Comparison of ENCODE assay signal across 30 cellular contexts in genomic region chr4:177266492-177266891, GRCh38. TPM values are rescaled to one million over a fixed set of nuclear protein-coding genes. Genes with fewer than 3 reads are reported as not detected.
A peak's percentile ranks its signal among the peaks of the same experiment; 100 is the strongest.
DNase-seq lines count a peak whose midpoint lies in the region; ATAC-seq, FAIRE-seq and TF ChIP-seq lines count a peak whose summit lies in the region.
"Had no signal": no experiment of that assay in that cellular context is flagged by ENCODE, and none has a peak within 500 bp of the region (broad histone marks: within the 10 kb centered on the region; RNA-seq: fewer than 3 reads in every experiment).

No MANE protein-coding gene starts in this region.

- no peaks in the 10 kb centered on the region for H4K20me1 ChIP-seq in smooth muscle cell (ENCODE audit: low read depth)
- H4K20me1 ChIP-seq: BLaER1 treated with 17β-estradiol and CSF1 and Interleukin-3, amounts not matched to agents 10 nM and 100 nM had no signal

- no peaks in the 10 kb centered on the region for H3K79me2 ChIP-seq in smooth muscle cell (ENCODE audit: low read depth)

- intact Hi-C loops in breast epithelium (cut with DNase I; ENCODE audit: low total_unique reads) = no loop called here

- WGBS in smooth muscle cell (ENCODE audit: low lambda C conversion rate) = 88% methylated on average over 1 of the region's 1 CpG

- H3K4me1 ChIP-seq in smooth muscle cell (ENCODE audit: low read depth) (no peaks in the 10 kb centered on the region), breast epithelium (no peaks in the 10 kb centered on the region)
- H3K4me1 ChIP-seq: BLaER1 treated with 17β-estradiol and CSF1 and Interleukin-3, amounts not matched to agents 10 nM and 100 nM; left lung; right atrium auricular region; upper lobe of right lung had no signal

- ATAC-seq in GM21390 (IDR thresholded peaks at IDR 0.05; ENCODE audit: unreplicated experiment) (peak; percentile 96), HG03342 (IDR thresholded peaks at IDR 0.05; ENCODE audit: unreplicated experiment) (peak; percentile 98)
- ATAC-seq: GM12878, left lung, upper lobe of right lung had no signal

- H3K9ac ChIP-seq in smooth muscle cell (ENCODE audit: low read depth) = no peak overlapping the region
- H3K9ac ChIP-seq: BLaER1 treated with 17β-estradiol and CSF1 and Interleukin-3, amounts not matched to agents 10 nM and 100 nM; SK-N-SH had no signal

- no peak overlapping the region for H3K27ac ChIP-seq in smooth muscle cell (ENCODE audit: low read depth)
- H3K27ac ChIP-seq in breast epithelium = no peak overlapping the region
- H3K27ac ChIP-seq: BLaER1 treated with 17β-estradiol and CSF1 and Interleukin-3, amounts not matched to agents 10 nM and 100 nM; left lung; ovary; right atrium auricular region; upper lobe of right lung had no signal

- TF ChIP-seq POLR2A in breast epithelium (IDR thresholded peaks at IDR 0.05) (no peak), GM12891 (IDR thresholded peaks at IDR 0.05; ENCODE audit: low read depth, low read length) (no peak)

- FAIRE-seq in GM12891 (lab: Jason Lieb, UNC) = no peak
- FAIRE-seq: GM12878 had no signal

- H3K4me2 ChIP-seq in smooth muscle cell = no peak overlapping the region
- H3K4me2 ChIP-seq: BLaER1 treated with 17β-estradiol and CSF1 and Interleukin-3, amounts not matched to agents 10 nM and 100 nM; SK-N-SH had no signal

- H2AFZ ChIP-seq in smooth muscle cell (ENCODE audit: low read depth) = peak overlapping the region; percentile 21

- no peaks in the 10 kb centered on the region for H3F3A ChIP-seq in smooth muscle cell (ENCODE audit: low read depth)

- H3K36me3 ChIP-seq in smooth muscle cell (ENCODE audit: low read depth) (no peaks in the 10 kb centered on the region), breast epithelium (no peaks in the 10 kb centered on the region)
- H3K36me3 ChIP-seq: BLaER1 treated with 17β-estradiol and CSF1 and Interleukin-3, amounts not matched to agents 10 nM and 100 nM; left lung; ovary; right atrium auricular region; upper lobe of right lung had no signal

- H3K27me3 ChIP-seq in smooth muscle cell (ENCODE audit: low read depth) (no peaks in the 10 kb centered on the region), breast epithelium (no peaks in the 10 kb centered on the region)
- H3K27me3 ChIP-seq: BLaER1 treated with 17β-estradiol and CSF1 and Interleukin-3, amounts not matched to agents 10 nM and 100 nM; left lung; ovary; right atrium auricular region; upper lobe of right lung had no signal

- H3K4me3 ChIP-seq in smooth muscle cell (no peak overlapping the region), breast epithelium (no peak overlapping the region)
- H3K4me3 ChIP-seq: BLaER1 treated with 17β-estradiol and CSF1 and Interleukin-3, amounts not matched to agents 10 nM and 100 nM; GM12878; left lung; ovary; right atrium auricular region; upper lobe of right lung had no signal

- no peaks in the 10 kb centered on the region for H3K9me3 ChIP-seq in smooth muscle cell (replicated peaks; ENCODE audit: low read depth)
- no peaks in the 10 kb centered on the region for H3K9me3 ChIP-seq in breast epithelium
- H3K9me3 ChIP-seq: BLaER1 treated with 17β-estradiol and CSF1 and Interleukin-3, amounts not matched to agents 10 nM and 100 nM; left lung; ovary; right atrium auricular region; SK-N-SH; upper lobe of right lung had no signal

- TF ChIP-seq CTCF in smooth muscle cell (IDR thresholded peaks at IDR 0.05; ENCODE audit: borderline replicate concordance, insufficient read depth, poor library complexity, severe bottlenecking) = no peak
- no peak for TF ChIP-seq CTCF in breast epithelium (IDR thresholded peaks at IDR 0.05)

- peak; percentile 36 to 81 for DNase-seq in NOMO-1 (lab: John Stamatoyannopoulos, UW; ENCODE audit: unreplicated experiment in 2 of 2)
- DNase-seq in smooth muscle cell (lab: John Stamatoyannopoulos, UW; ENCODE audit: unreplicated experiment) = no peak
- no peak for DNase-seq in pons (ENCODE audit: low spot score)
- DNase-seq in breast epithelium (ENCODE audit: low spot score in 2 of 2) = no peak
- DNase-seq in GM12891 (ENCODE audit: insufficient read length, low spot score) = no peak
- DNase-seq: activated B cell treated with CpG ODN at 0.5 μM for 24 hours; activated effector memory CD4-positive, alpha-beta T cell treated with anti-CD3 and anti-CD28 coated beads, Interleukin-2, amount 50 U/mL, for 16 hours; activated naive CD8-positive, alpha-beta T cell treated with anti-CD3 and anti-CD28 coated beads for 36 hours; activated T-cell treated with anti-CD3 and anti-CD28 coated beads, Interleukin-2, amount 50 U/mL, for 24 hours; anterior cingulate cortex; effector CD4-positive, alpha-beta T cell; H7; immature natural killer cell; KG1; left lung; mesenchymal stem cell; NCI-H1417 treated with DMSO at 0.1 percent for 48 hours; NCI-H2081; NCI-H446; NCI-H748 treated with DMSO at 0.1 percent for 48 hours; ovary; SK-N-SH; stimulated activated CD4-positive, alpha-beta T cell treated with anti-CD3 and anti-CD28 coated beads, Interleukin-1b, Interleukin-23, amount 100 ng/mL, for 48 hours; stimulated activated naive CD4-positive, alpha-beta T cell treated with Interleukin-2 at 50 U/mL for 16 hours; upper lobe of right lung had no signal

TF ChIP-seq in GM12891, 5 proteins besides CTCF, POLR2A, EP300 and RAD21:
- TF ChIP-seq POU2F2 (IDR thresholded peaks at IDR 0.05; ENCODE audit: low read depth, low read length) (no peak), SPI1 (IDR thresholded peaks at IDR 0.05; ENCODE audit: low read depth, low read length) (no peak), TAF1 (IDR thresholded peaks at IDR 0.05; ENCODE audit: low read depth, low read length) (no peak), POLR2AphosphoS5 (IDR thresholded peaks at IDR 0.05; ENCODE audit: low read depth, low read length) (no peak), PAX5 (IDR thresholded peaks at IDR 0.05; ENCODE audit: insufficient read depth, low read length, severe bottlenecking) (no peak)

RNA-seq across cellular contexts. Expression of gene NEIL3, which starts 43.2 kb away (rescaled TPM):
- 3.7 and 4.9 TPM in 2 replicates for total RNA-seq in smooth muscle cell
- polyA plus RNA-seq in smooth muscle cell = 1.2 and 2.7 TPM in 2 replicates
- under 1 TPM in 1 of 3 donors, not detected in 2; 0.32 TPM for total RNA-seq in breast epithelium
- 2.9 TPM for polyA plus RNA-seq in GM12891 (2012; ENCODE audit: low read depth, missing spikeins)

Comparison
In these comparisons a context has a peak if more than half of its experiments do, and no peak if none do; other contexts are left out.
1. DNase-seq: peak in NOMO-1 (2 of 2); none in smooth muscle cell (single experiment), pons (single experiment), breast epithelium (0 of 2) and GM12891 (single experiment).